9 cellular contexts compared by ENCODE assay signal in the genomic region with DNA sequence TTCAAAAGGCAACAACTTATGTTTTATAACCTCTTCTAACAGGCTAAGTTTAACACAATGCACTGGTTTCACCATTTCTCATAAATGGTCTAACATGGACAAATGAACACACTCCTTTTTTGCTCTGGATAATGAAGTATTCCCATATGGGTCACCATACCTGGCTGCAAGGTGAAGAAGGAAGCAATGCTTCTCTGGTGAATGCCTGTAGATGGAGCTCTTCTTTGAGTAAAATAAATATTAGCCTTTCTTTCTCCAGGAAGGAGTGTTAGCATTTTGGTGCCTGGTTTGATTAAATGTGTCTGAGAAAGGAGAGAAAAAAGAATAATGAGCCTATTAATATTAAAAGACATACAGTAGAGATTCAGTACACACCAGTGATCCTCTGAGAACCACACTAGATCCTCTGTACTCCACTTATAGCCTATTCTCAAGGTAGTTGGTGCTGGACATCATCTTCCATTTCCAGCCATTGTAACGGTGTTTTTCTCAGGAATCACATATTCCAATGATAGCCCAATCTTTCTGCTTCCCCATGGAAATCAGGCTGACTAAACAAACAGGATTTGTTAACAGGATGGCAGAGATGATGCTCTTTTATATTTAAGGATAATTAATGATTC. TPM values are rescaled to one million over a fixed set of nuclear protein-coding genes. Genes with fewer than 3 reads are reported as not detected.
DNase-seq lines count a peak whose midpoint lies in the region; ATAC-seq and TF ChIP-seq lines count a peak whose summit lies in the region.
"Had no signal": no experiment of that assay in that cellular context is flagged by ENCODE, and none has a peak within 500 bp of the region (broad histone marks: within the 10 kb centered on the region; RNA-seq: fewer than 3 reads in every experiment).

No MANE protein-coding gene starts in this region.

- no peaks in the 10 kb centered on the region for H3F3A ChIP-seq in DOHH2 (ENCODE audit: control insufficient read depth, insufficient read depth)

- peak; percentile 64 for TF ChIP-seq CTCF in DOHH2 (IDR thresholded peaks at IDR 0.05; ENCODE audit: low read depth, low read length, poor library complexity, severe bottlenecking)
- TF ChIP-seq CTCF in IMR-90 (conservative IDR thresholded peaks at IDR 0.05; ENCODE audit: low read depth, low read length): peak; percentile 33
- peak; percentile 38 to 81 (median 73) for TF ChIP-seq CTCF in body of pancreas (IDR thresholded peaks at IDR 0.05)

- intact Hi-C loops in IMR-90 (cut with micrococcal nuclease): no loop called here
- intact Hi-C loops in body of pancreas (cut with DNase I): loop anchor here (10.0 kb wide), 1 partner anchor 167 kb away; no protein-coding TSS in a partner anchor

- H3K56ac ChIP-seq in IMR-90 (ENCODE audit: extremely low read depth, insufficient read depth, low read length): no peak overlapping the region
- H3K56ac ChIP-seq in mesendoderm (ENCODE audit: low read length): no peak overlapping the region

- H2AK5ac ChIP-seq in IMR-90 (ENCODE audit: low read depth, low read length): no peak overlapping the region
- no peak overlapping the region for H2AK5ac ChIP-seq in mesendoderm (ENCODE audit: low read length)

- DNase-seq in IMR-90 (no peak), body of pancreas (peak in 1 of 4 donors; percentile 59), mesendoderm (peak; percentile 43), HPDE6-E6E7 (ENCODE audit: extremely low spot score) (no peak), HuH-7 (ENCODE audit: low spot score) (no peak)
- DNase-seq: activated CD8-positive, alpha-beta memory T cell treated with anti-CD3 and anti-CD28 coated beads for 24 hours had no signal

- H3K4me1 ChIP-seq in DOHH2 (ENCODE audit: control insufficient read depth, low read length) (no peaks in the 10 kb centered on the region), IMR-90 (ENCODE audit: control insufficient read depth, insufficient read depth, low read length) (no peaks in the 10 kb centered on the region), body of pancreas (peaks cover 14% of the 10 kb centered on the region), mesendoderm (ENCODE audit: control insufficient read depth, low read depth, low read length) (peaks cover 5% of the 10 kb centered on the region)

- H3K36me3 ChIP-seq in DOHH2 (ENCODE audit: control insufficient read depth, low read length) (peaks cover 46% of the 10 kb centered on the region), IMR-90 (ENCODE audit: control insufficient read depth, insufficient read depth, low read length) (peaks cover 15% of the 10 kb centered on the region), body of pancreas (replicated peaks in 1 of 2; ENCODE audit: insufficient read depth in 1 of 2, low read depth in 2 of 2) (no peaks in the 10 kb centered on the region), mesendoderm (ENCODE audit: control insufficient read depth, insufficient read depth, low read length) (peaks cover 2% of the 10 kb centered on the region)

- H3K9ac ChIP-seq in IMR-90 (ENCODE audit: low read depth, low read length) (no peak overlapping the region), mesendoderm (ENCODE audit: low read length) (no peak overlapping the region)

- in situ Hi-C loops in IMR-90 (cut with MboI; ENCODE audit: low sequenced_read_pairs): no loop called here

- H3K79me2 ChIP-seq in DOHH2 (ENCODE audit: control insufficient read depth, low read length) (peaks cover 35% of the 10 kb centered on the region), mesendoderm (ENCODE audit: control insufficient read depth, insufficient read depth, low read length) (peaks cover 2% of the 10 kb centered on the region)

- H4K5ac ChIP-seq in IMR-90 (ENCODE audit: low read depth, low read length): no peak overlapping the region
- H4K5ac ChIP-seq in mesendoderm (ENCODE audit: low read length): no peak overlapping the region

- no peak overlapping the region for H2BK5ac ChIP-seq in IMR-90 (ENCODE audit: low read depth, low read length, poor library complexity, severe bottlenecking)
- no peak overlapping the region for H2BK5ac ChIP-seq in mesendoderm (ENCODE audit: low read length)

- H3K4ac ChIP-seq in IMR-90 (ENCODE audit: low read depth, low read length) (no peak overlapping the region), mesendoderm (ENCODE audit: low read depth, low read length) (no peak overlapping the region)

- H2BK20ac ChIP-seq in IMR-90 (ENCODE audit: low read depth, low read length): no peak overlapping the region

- H3K4me3 ChIP-seq in DOHH2 (ENCODE audit: low read length) (no peak overlapping the region), IMR-90 (ENCODE audit: insufficient read depth, low read depth, low read length) (no peak overlapping the region), body of pancreas (no peak overlapping the region), mesendoderm (ENCODE audit: low read length) (no peak overlapping the region)
- H3K4me3 ChIP-seq: skin epidermis had no signal

- H2BK15ac ChIP-seq in IMR-90 (ENCODE audit: low read depth, low read length) (no peak overlapping the region), mesendoderm (replicated peaks; ENCODE audit: low read depth) (no peak overlapping the region)

- H3K27ac ChIP-seq in DOHH2 (ENCODE audit: low read depth, low read length): no peak overlapping the region
- H3K27ac ChIP-seq in IMR-90 (ENCODE audit: insufficient read depth, low read length): no peak overlapping the region
- peak overlapping the region in 3 of 4 donors; percentile 13 to 52 (median 26) for H3K27ac ChIP-seq in body of pancreas
- no peak overlapping the region for H3K27ac ChIP-seq in mesendoderm (ENCODE audit: low read depth, low read length)
- H3K27ac ChIP-seq: skin epidermis had no signal

- H2BK120ac ChIP-seq in IMR-90 (ENCODE audit: low read depth, low read length): no peak overlapping the region
- no peak overlapping the region for H2BK120ac ChIP-seq in mesendoderm (ENCODE audit: low read depth, low read length)

- TF ChIP-seq RAD21 in IMR-90 (IDR thresholded peaks at IDR 0.05; ENCODE audit: low read length): peak; percentile 7; the same call in 1 of the 2 replicates

- no peaks in the 10 kb centered on the region for H4K20me1 ChIP-seq in DOHH2 (ENCODE audit: control insufficient read depth, insufficient read depth, low read depth, low read length)
- no peaks in the 10 kb centered on the region for H4K20me1 ChIP-seq in IMR-90 (ENCODE audit: insufficient read depth, low read length)

- H3K79me1 ChIP-seq in IMR-90 (ENCODE audit: low read depth in 1 of 2, low read length in 2 of 2) (peaks cover 7 to 9% of the 10 kb centered on the region in 2 experiments; a peak in 2 of 4 replicates), mesendoderm (ENCODE audit: low read length) (peaks cover 7% of the 10 kb centered on the region)

- dilution Hi-C loops in IMR-90 (cut with HindIII; ENCODE audit: low sequenced_read_pairs, unreplicated experiment): no loop called here

- no peak overlapping the region for H3K23ac ChIP-seq in IMR-90 (ENCODE audit: low read depth, low read length)
- no peak overlapping the region for H3K23ac ChIP-seq in mesendoderm (ENCODE audit: low read length)

- no peaks in the 10 kb centered on the region for H3K9me2 ChIP-seq in DOHH2 (replicated peaks; ENCODE audit: control insufficient read depth, low read length)

- no peak for TF ChIP-seq POLR2A in IMR-90 (IDR thresholded peaks at IDR 0.05; ENCODE audit: low read depth, low read length)
- TF ChIP-seq POLR2A in body of pancreas (IDR thresholded peaks at IDR 0.05): no peak

- no peaks in the 10 kb centered on the region; the same call in 1 of the 2 replicates for H3K9me1 ChIP-seq in IMR-90 (ENCODE audit: insufficient read depth, low read length)

- no peak overlapping the region for H3K14ac ChIP-seq in IMR-90 (replicated peaks; ENCODE audit: low read depth, low read length)

- POLR2A ChIA-PET in IMR-90 (lab: Charles Lee; ENCODE audit: unreplicated experiment): interaction anchor here (0.6 kb wide), 1 partner anchor 23 kb away, joined by 16 read pairs; no protein-coding TSS in a partner anchor

- no TSS peak for BruUV-seq in IMR-90 (replicated peaks; lab: Mats Ljungman, UMichigan)

- H3K4me2 ChIP-seq in DOHH2 (ENCODE audit: low read length) (no peak overlapping the region), IMR-90 (ENCODE audit: low read depth, low read length) (no peak overlapping the region), mesendoderm (ENCODE audit: low read length) (no peak overlapping the region)

- H3K18ac ChIP-seq in IMR-90 (ENCODE audit: low read depth, low read length): no peak overlapping the region
- no peak overlapping the region for H3K18ac ChIP-seq in mesendoderm (ENCODE audit: low read length)

- WGBS in IMR-90 (ENCODE audit: extremely low coverage in 2 of 2, insufficient read length in 1 of 2), 2 experiments: no CpG with 5 or more reads among the region's 1 CpG
- WGBS in body of pancreas, 2 donors: 48 to 85% methylated on average over 1 of the region's 1 CpG
- no CpG with 5 or more reads among the region's 1 CpG for WGBS in mesendoderm (ENCODE audit: extremely low coverage, insufficient coverage, low lambda C conversion rate)

- H4K91ac ChIP-seq in IMR-90 (ENCODE audit: insufficient read depth, low read depth, low read length): no peak overlapping the region

- CTCF ChIA-PET in IMR-90 (lab: Yijun Ruan, JAX): interaction anchor here (0.6 to 1.2 kb wide), 4 partner anchors 13 to 1545 kb away, joined by 3 to 4 read pairs (median 4); a partner anchor contains a TSS

- no peak overlapping the region for H4K8ac ChIP-seq in IMR-90 (ENCODE audit: low read depth in 2 of 2, low read length in 2 of 2)
- no peak overlapping the region for H4K8ac ChIP-seq in mesendoderm (ENCODE audit: low read depth, low read length)

- H2AK9ac ChIP-seq in IMR-90 (replicated peaks; ENCODE audit: low read depth, low read length, poor library complexity): no peak overlapping the region

- H2AFZ ChIP-seq in IMR-90 (replicated peaks; ENCODE audit: low read length, poor library complexity): no peak overlapping the region

- ATAC-seq in IMR-90 (ENCODE audit: low read depth) (no peak), body of pancreas (peak; percentile 93), GM21390 (IDR thresholded peaks at IDR 0.05; ENCODE audit: unreplicated experiment) (no peak)

- H3K9me3 ChIP-seq in DOHH2 (ENCODE audit: control insufficient read depth, insufficient read depth, low read length) (no peaks in the 10 kb centered on the region), IMR-90 (ENCODE audit: control insufficient read depth, insufficient read depth, low read length) (no peaks in the 10 kb centered on the region), body of pancreas (no peaks in the 10 kb centered on the region)

- H3K27me3 ChIP-seq in DOHH2 (ENCODE audit: control insufficient read depth, low read length) (no peaks in the 10 kb centered on the region), IMR-90 (ENCODE audit: control insufficient read depth, insufficient read depth, low read length) (no peaks in the 10 kb centered on the region), body of pancreas (no peaks in the 10 kb centered on the region), mesendoderm (ENCODE audit: insufficient read depth, low read length, poor library complexity) (no peaks in the 10 kb centered on the region)

RNA-seq across cellular contexts. Expression of a gene that starts 17.6 kb away (rescaled TPM):
- 57.2 and 69.7 TPM in 2 replicates for total RNA-seq in IMR-90 (2012; rRNA removed)
- polyA plus RNA-seq in IMR-90 (2012; rRNA removed): 69.1 and 80.0 TPM in 2 replicates
- 89.0 and 279 TPM in 2 replicates for polyA plus RNA-seq in IMR-90 (2012; cell fraction: cytosol; rRNA removed)
- polyA plus RNA-seq in IMR-90 (2012; cell fraction: nucleus; rRNA removed; ENCODE audit: low replicate concordance): 122 and 153 TPM in 2 replicates
- 10 to 100 TPM; 39.7 to 56.4 TPM for total RNA-seq in body of pancreas
- polyA plus RNA-seq in mesendoderm (2013, experiment 1 of 2): 12.5 TPM
- 12.9 TPM for polyA plus RNA-seq in mesendoderm (2013, experiment 2 of 2)

RNA-seq across cellular contexts. Expression of a gene that starts 21.9 kb away (rescaled TPM):
- total RNA-seq in IMR-90 (2012; rRNA removed) (3.9 and 5.0 TPM in 2 replicates), body of pancreas (not detected)
- polyA plus RNA-seq in IMR-90 (2012; rRNA removed): 2.2 and 2.4 TPM in 2 replicates
- 0.52 and 0.65 TPM in 2 replicates for polyA plus RNA-seq in IMR-90 (2012; cell fraction: cytosol; rRNA removed)
- polyA plus RNA-seq in IMR-90 (2012; cell fraction: nucleus; rRNA removed; ENCODE audit: low replicate concordance): 0.39 and 0.96 TPM in 2 replicates
- 17.7 TPM for polyA plus RNA-seq in mesendoderm (2013, experiment 1 of 2)
- 17.8 TPM for polyA plus RNA-seq in mesendoderm (2013, experiment 2 of 2)

RNA-seq across cellular contexts. Expression of a gene that starts 37.4 kb away (rescaled TPM):
- total RNA-seq in IMR-90 (2012; rRNA removed) (9.1 and 10.0 TPM in 2 replicates), body of pancreas (10 to 100 TPM; 22.8 to 27.4 TPM)
- 86.4 and 114 TPM in 2 replicates for polyA plus RNA-seq in IMR-90 (2012; rRNA removed)
- 67.8 and 132 TPM in 2 replicates for polyA plus RNA-seq in IMR-90 (2012; cell fraction: cytosol; rRNA removed)
- polyA plus RNA-seq in IMR-90 (2012; cell fraction: nucleus; rRNA removed; ENCODE audit: low replicate concordance): 82.8 and 113 TPM in 2 replicates
- 58.2 TPM for polyA plus RNA-seq in mesendoderm (2013, experiment 1 of 2)
- 57.4 TPM for polyA plus RNA-seq in mesendoderm (2013, experiment 2 of 2)

RNA-seq across cellular contexts. Expression of a gene that starts 38.1 kb away (rescaled TPM):
- total RNA-seq in IMR-90 (2012; rRNA removed) (8.3 and 9.0 TPM in 2 replicates), body of pancreas (1 to 10 TPM; 3.0 to 4.4 TPM)
- 12.0 and 12.9 TPM in 2 replicates for polyA plus RNA-seq in IMR-90 (2012; rRNA removed)
- polyA plus RNA-seq in IMR-90 (2012; cell fraction: cytosol; rRNA removed): 7.6 and 16.9 TPM in 2 replicates
- 33.3 and 47.8 TPM in 2 replicates for polyA plus RNA-seq in IMR-90 (2012; cell fraction: nucleus; rRNA removed; ENCODE audit: low replicate concordance)
- 3.7 TPM for polyA plus RNA-seq in mesendoderm (2013, experiment 1 of 2)
- 3.5 TPM for polyA plus RNA-seq in mesendoderm (2013, experiment 2 of 2)

Comparison
In these comparisons a context has a peak if more than half of its experiments do, and no peak if none do; other contexts are left out.
1. H3K27ac ChIP-seq: peak in body of pancreas (3 of 4); none in DOHH2 (single experiment), IMR-90 (single experiment) and mesendoderm (single experiment).
2. Peak in every context shown above with its lines, with median percentiles within 50 percentile points of each other: CTCF ChIP-seq.